ENCODE assay signal across 8 cellular contexts in the genomic region with DNA sequence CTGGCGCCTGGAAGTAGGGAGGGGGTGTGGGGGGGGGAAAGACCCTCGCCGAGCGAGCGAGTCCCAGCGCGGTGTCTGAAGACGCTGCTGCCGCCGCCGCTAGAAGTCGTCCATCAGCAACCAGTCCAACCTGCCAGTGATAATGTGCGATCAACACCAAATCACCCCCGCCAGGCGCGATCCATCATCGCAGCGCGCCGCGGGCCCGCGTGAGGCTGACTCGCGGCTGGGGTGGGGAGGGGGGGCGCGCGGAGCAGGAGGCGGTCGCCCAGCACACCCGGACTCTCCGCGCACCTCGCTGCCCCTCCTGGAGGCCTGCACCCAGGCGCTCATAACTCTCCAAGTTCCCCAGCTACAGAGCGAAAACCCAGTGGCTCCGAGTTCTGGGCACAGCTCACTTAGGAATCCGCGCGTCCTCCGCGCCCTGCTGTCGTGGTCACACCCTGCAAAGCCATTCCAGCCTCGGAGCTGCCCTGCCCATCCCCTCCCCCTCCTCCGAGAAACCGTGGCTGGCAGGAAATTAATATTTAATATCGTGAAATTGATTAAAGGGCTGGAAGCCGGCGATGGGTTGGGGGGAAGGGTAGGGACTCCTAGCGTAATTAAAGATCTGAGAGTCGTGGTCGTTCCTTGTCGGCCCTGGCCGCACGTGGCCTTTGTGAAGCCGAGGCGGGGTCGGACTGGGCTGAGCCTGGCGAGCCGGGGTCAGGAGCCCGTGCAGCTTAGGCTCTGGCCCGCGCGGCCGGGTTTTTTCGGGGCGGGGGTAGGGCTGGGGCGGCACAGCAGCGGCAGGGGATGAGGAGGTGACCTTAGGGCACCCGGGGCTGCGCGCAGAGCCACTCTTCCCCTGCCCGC. TPM values are rescaled to one million over a fixed set of nuclear protein-coding genes. Genes with fewer than 3 reads are reported as not detected.
DNase-seq lines count a peak whose midpoint lies in the region; ATAC-seq and TF ChIP-seq lines count a peak whose summit lies in the region.

No MANE protein-coding gene starts in this region.

- peak in 2 of 5 donors; percentile 23 to 50 for DNase-seq in CD8-positive, alpha-beta memory T cell
- DNase-seq in NCI-H2227 treated with DMSO at 0.1 percent for 48 hours (lab: John Stamatoyannopoulos, UW): peak; percentile 74
- DNase-seq in epithelial cell of esophagus (ENCODE audit: low read depth): no peak
- no peak for DNase-seq in osteocyte (ENCODE audit: extremely low spot score, unreplicated experiment)
- DNase-seq in T1000 (lab: John Stamatoyannopoulos, UW): no peak
- DNase-seq in cortex of kidney (lab: John Stamatoyannopoulos, UW): no peak
- DNase-seq in NCI-H2029 (lab: John Stamatoyannopoulos, UW): no peak

- H3K4me3 ChIP-seq in CD8-positive, alpha-beta memory T cell (ENCODE audit: low read length): peak overlapping the region; percentile 43
- peak overlapping the region; percentile 29 for H3K4me3 ChIP-seq in epithelial cell of esophagus (ENCODE audit: low read length)

- no peaks in the 10 kb centered on the region for H3K36me3 Mint-ChIP-seq in CD8-positive, alpha-beta memory T cell
- no peaks in the 10 kb centered on the region for H3K36me3 Mint-ChIP-seq in osteocyte (ENCODE audit: unreplicated experiment)

- no peaks in the 10 kb centered on the region for H3K9me3 Mint-ChIP-seq in CD8-positive, alpha-beta memory T cell
- H3K9me3 Mint-ChIP-seq in osteocyte (ENCODE audit: unreplicated experiment): no peaks in the 10 kb centered on the region

- peaks cover 0 to 21% of the 10 kb centered on the region in 2 donors for H3K27me3 Mint-ChIP-seq in CD8-positive, alpha-beta memory T cell
- H3K27me3 Mint-ChIP-seq in osteocyte (ENCODE audit: unreplicated experiment): no peaks in the 10 kb centered on the region

- CTCF ChIA-PET in CD8-positive, alpha-beta memory T cell (lab: Charles Lee): interaction anchor here (1.1 kb wide), 1 partner anchor 13 kb away, joined by 3 read pairs; no protein-coding TSS in a partner anchor

- H3K4me3 Mint-ChIP-seq in CD8-positive, alpha-beta memory T cell: peak overlapping the region; percentile 32 to 88 (median 80)
- peak overlapping the region; percentile 67 for H3K4me3 Mint-ChIP-seq in osteocyte (ENCODE audit: unreplicated experiment)

- H3K27me3 ChIP-seq in CD8-positive, alpha-beta memory T cell (ENCODE audit: insufficient read depth, low read length, poor library complexity, severe bottlenecking): no peaks in the 10 kb centered on the region

- POLR2A ChIA-PET in CD8-positive, alpha-beta memory T cell (lab: Charles Lee): no interaction called here

- no peak overlapping the region for H3K27ac Mint-ChIP-seq in CD8-positive, alpha-beta memory T cell
- peak overlapping the region; percentile 78 for H3K27ac Mint-ChIP-seq in osteocyte (ENCODE audit: unreplicated experiment)

- no peak overlapping the region for H3K27ac ChIP-seq in CD8-positive, alpha-beta memory T cell (ENCODE audit: low read depth, low read length)

- TF ChIP-seq CTCF in epithelial cell of esophagus (IDR thresholded peaks at IDR 0.05; ENCODE audit: insufficient read depth, low read depth, low read length, missing control alignments) (no peak), osteocyte (IDR thresholded peaks at IDR 0.05) (no peak)

- no peaks in the 10 kb centered on the region for H3K36me3 ChIP-seq in CD8-positive, alpha-beta memory T cell (ENCODE audit: insufficient read depth, low read length)

- H3K4me1 ChIP-seq in CD8-positive, alpha-beta memory T cell (ENCODE audit: insufficient read depth, low read length): no peaks in the 10 kb centered on the region

- ATAC-seq in GM19455 (IDR thresholded peaks at IDR 0.05; ENCODE audit: unreplicated experiment): no peak

- peaks cover 8 to 19% (median 13%) of the 10 kb centered on the region in 3 donors for H3K4me1 Mint-ChIP-seq in CD8-positive, alpha-beta memory T cell
- H3K4me1 Mint-ChIP-seq in osteocyte (ENCODE audit: unreplicated experiment): peaks cover 44% of the 10 kb centered on the region

- H3K9me3 ChIP-seq in CD8-positive, alpha-beta memory T cell (ENCODE audit: low read length): no peaks in the 10 kb centered on the region

RNA-seq across cellular contexts. Expression of a gene that starts 58.1 kb away (rescaled TPM):
- 10 to 100 TPM; 62.6 to 67.7 TPM for total RNA-seq in CD8-positive, alpha-beta memory T cell
- polyA plus RNA-seq in CD8-positive, alpha-beta memory T cell: 7.2 TPM
- total RNA-seq in osteocyte: 24.1 and 24.8 TPM in 2 replicates
